ENCODE assay signal across 28 cellular contexts in genomic region chr4:126548890-126549289, GRCh38.
"Had no signal": no experiment of that assay in that cellular context is flagged by ENCODE, and none has a peak within 500 bp of the region (broad histone marks: within the 10 kb centered on the region; RNA-seq: fewer than 3 reads in every experiment).

No MANE protein-coding gene starts in this region.

- H3K27ac ChIP-seq: ascending aorta, esophagus muscularis mucosa, foreskin keratinocyte, gastroesophageal sphincter had no signal

- DNase-seq: activated CD4-positive, alpha-beta memory T cell treated with anti-CD3 and anti-CD28 coated beads, Interleukin-2, amount 10 ng/mL, durations not matched to agents 7 days and 5 days; activated CD4-positive, alpha-beta T cell treated with anti-CD3 and anti-CD28 coated beads for 1 hour; activated CD4-positive, alpha-beta T cell treated with anti-CD3 and anti-CD28 coated beads for 4 hours; activated CD4-positive, alpha-beta T cell treated with anti-CD3 and anti-CD28 coated beads, Interleukin-2, amount 10 ng/mL, durations not matched to agents 7 days and 5 days; activated CD4-positive, alpha-beta T cell treated with anti-CD3 and anti-CD28 coated beads, Interleukin-2, amount 50 U/mL, for 4 hours; activated CD8-positive, alpha-beta memory T cell treated with anti-CD3 and anti-CD28 coated beads, Interleukin-2, amount 50 U/mL, for 48 hours; activated gamma-delta T cell; activated naive CD4-positive, alpha-beta T cell; activated naive CD4-positive, alpha-beta T cell treated with anti-CD3 and anti-CD28 coated beads, Interleukin-2, amount 10 ng/mL, durations not matched to agents 7 days and 5 days; activated naive CD8-positive, alpha-beta T cell treated with anti-CD3 and anti-CD28 coated beads, Interleukin-2, amount 10 ng/mL, durations not matched to agents 7 days and 5 days; activated T-cell treated with anti-CD3 and anti-CD28 coated beads for 4 hours; activated T-cell treated with anti-CD3 and anti-CD28 coated beads, Interleukin-2, amount 50 U/mL, for 24 hours; activated T-cell treated with anti-CD3 and anti-CD28 coated beads, Interleukin-2, amount 50 U/mL, for 72 hours; cortex of kidney; dermis blood vessel endothelial cell; effector CD4-positive, alpha-beta T cell; effector memory CD8-positive, alpha-beta T cell; erythroblast; foreskin keratinocyte; head of caudate nucleus; T-helper 1 cell; T-helper 17 cell; T1000 had no signal

- H3K4me1 ChIP-seq: ascending aorta, esophagus muscularis mucosa, foreskin keratinocyte, gastroesophageal sphincter had no signal

- H3K4me3 ChIP-seq: ascending aorta, esophagus muscularis mucosa, gastroesophageal sphincter had no signal

- ATAC-seq: activated naive CD4-positive, alpha-beta T cell treated with anti-CD3 and anti-CD28 coated beads, Interleukin-2, amount 50 U/mL, for 72 hours; activated T-cell treated with anti-CD3 and anti-CD28 coated beads, Interleukin-2, amount 50 U/mL, for 72 hours; effector memory CD8-positive, alpha-beta T cell; foreskin keratinocyte; gastroesophageal sphincter; T-helper 17 cell had no signal

- H3K9me3 ChIP-seq: ascending aorta, esophagus muscularis mucosa, gastroesophageal sphincter had no signal

- FAIRE-seq: bronchial epithelial cell had no signal

- H3K36me3 ChIP-seq: ascending aorta, esophagus muscularis mucosa, gastroesophageal sphincter had no signal

- H3K27me3 ChIP-seq: ascending aorta, esophagus muscularis mucosa, foreskin keratinocyte, gastroesophageal sphincter had no signal
